In the genomic region with DNA sequence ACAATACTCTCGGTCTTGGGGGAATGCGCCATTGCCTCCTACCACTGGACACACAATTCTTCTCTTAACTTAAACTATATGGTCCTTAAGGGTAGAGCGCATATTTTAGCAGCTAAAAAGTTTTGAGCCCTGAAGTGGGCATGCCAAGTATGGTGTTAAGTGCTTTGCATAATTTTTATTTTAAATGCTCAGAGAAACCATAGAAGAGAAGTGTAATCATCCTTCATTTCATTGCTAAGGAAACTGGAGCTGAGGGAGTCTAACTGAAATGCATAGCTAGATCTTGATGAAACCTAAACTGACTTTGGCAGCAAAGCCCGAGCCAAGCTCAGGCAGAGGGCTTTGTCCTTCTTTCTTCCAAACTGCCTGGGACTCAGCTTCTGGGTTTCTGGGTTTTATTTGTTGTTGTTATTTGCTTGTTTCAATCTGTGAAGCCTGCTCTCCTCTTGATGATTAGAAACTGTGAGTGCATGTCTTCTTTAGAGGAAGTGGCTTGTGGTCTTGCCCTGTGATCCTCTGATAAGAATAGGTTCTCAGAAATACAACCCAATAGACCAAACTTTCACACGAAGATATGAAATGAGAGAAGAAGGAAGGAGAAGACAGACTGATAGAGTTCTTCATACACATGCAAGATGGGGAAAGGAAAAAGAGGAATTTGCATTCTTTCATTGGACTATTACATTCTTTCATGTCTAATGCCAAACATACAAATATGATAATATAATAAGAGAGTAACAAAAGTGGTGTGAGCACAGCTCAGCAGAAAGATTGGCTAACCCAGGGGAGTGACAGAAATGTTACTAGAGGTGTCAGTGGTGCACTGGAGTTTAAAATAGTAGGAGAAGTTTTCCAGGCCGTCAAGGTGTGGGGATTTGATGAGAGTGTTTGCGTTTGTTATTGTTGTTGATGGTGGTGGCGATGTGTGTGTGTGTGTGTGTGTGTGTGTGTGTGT, we compare ENCODE assay signal across 9 cellular contexts. TPM values are rescaled to one million over a fixed set of nuclear protein-coding genes. Genes with fewer than 3 reads are reported as not detected.
A peak's percentile ranks its signal among the peaks of the same experiment; 100 is the strongest.
DNase-seq lines count a peak whose midpoint lies in the region; ATAC-seq, FAIRE-seq and TF ChIP-seq lines count a peak whose summit lies in the region.
"Had no signal": no experiment of that assay in that cellular context is flagged by ENCODE, and none has a peak within 500 bp of the region (broad histone marks: within the 10 kb centered on the region; RNA-seq: fewer than 3 reads in every experiment).

No MANE protein-coding gene starts in this region.

- POLR2A ChIA-PET in activated naive CD8-positive, alpha-beta T cell treated with anti-CD3 and anti-CD28 coated beads, Interleukin-2, amount 10 ng/mL, durations not matched to agents 7 days and 5 days (lab: Charles Lee), result interaction anchor here (0.8 to 8.9 kb wide), 6 partner anchors 9 to 558 kb away, joined by 3 to 180 read pairs (median 30); a partner anchor contains a TSS
- POLR2A ChIA-PET in RWPE1 (lab: Yijun Ruan, JAX; ENCODE audit: low non-redundant PET), result no interaction called here

- DNase-seq in GM12892 (ENCODE audit: insufficient read length) (no peak), GM03348 (ENCODE audit: low spot score) (no peak), glutamatergic neuron (no peak), RWPE1 (ENCODE audit: low spot score) (no peak), dorsolateral prefrontal cortex (no peak)
- DNase-seq in activated naive CD8-positive, alpha-beta T cell treated with anti-CD3 and anti-CD28 coated beads, Interleukin-2, amount 10 ng/mL, durations not matched to agents 7 days and 5 days, result no peak

- H3K27ac ChIP-seq in RWPE1 (no peak overlapping the region), dorsolateral prefrontal cortex (no peak overlapping the region)

- intact Hi-C loops in dorsolateral prefrontal cortex (cut with DNase I), result no loop called here

- no peaks in the 10 kb centered on the region for H3K27me3 Mint-ChIP-seq in activated naive CD8-positive, alpha-beta T cell treated with anti-CD3 and anti-CD28 coated beads, Interleukin-2, amount 10 ng/mL, durations not matched to agents 7 days and 5 days
- H3K27me3 Mint-ChIP-seq in glutamatergic neuron (ENCODE audit: unreplicated experiment), result no peaks in the 10 kb centered on the region

- ATAC-seq in GM21447 (IDR thresholded peaks at IDR 0.05; ENCODE audit: unreplicated experiment) (peak; percentile 98), HG03575 (IDR thresholded peaks at IDR 0.05; ENCODE audit: extremely low read depth, insufficient number of reproducible peaks, low FRiP score, unreplicated experiment) (peak; percentile 96)
- peak; percentile 73 for ATAC-seq in activated naive CD8-positive, alpha-beta T cell treated with anti-CD3 and anti-CD28 coated beads, Interleukin-2, amount 10 ng/mL, durations not matched to agents 7 days and 5 days (ENCODE audit: low read depth)

- H3K27ac Mint-ChIP-seq in activated naive CD8-positive, alpha-beta T cell treated with anti-CD3 and anti-CD28 coated beads, Interleukin-2, amount 10 ng/mL, durations not matched to agents 7 days and 5 days, result peak overlapping the region; percentile 98
- no peak overlapping the region for H3K27ac Mint-ChIP-seq in glutamatergic neuron (ENCODE audit: unreplicated experiment)

- no peak for TF ChIP-seq CTCF in glutamatergic neuron (IDR thresholded peaks at IDR 0.05; ENCODE audit: partially characterized antibody, unreplicated experiment)
- TF ChIP-seq CTCF in RWPE1 (conservative IDR thresholded peaks at IDR 0.05; ENCODE audit: low read depth), result no peak
- TF ChIP-seq CTCF in dorsolateral prefrontal cortex (IDR thresholded peaks at IDR 0.05 in 54 of 56, conservative IDR thresholded peaks at IDR 0.05 in 2 of 56; ENCODE audit: low read depth in 1 of 56, partially characterized antibody in 56 of 56), result no peak

- H3K4me1 Mint-ChIP-seq in activated naive CD8-positive, alpha-beta T cell treated with anti-CD3 and anti-CD28 coated beads, Interleukin-2, amount 10 ng/mL, durations not matched to agents 7 days and 5 days, result peaks cover 66% of the 10 kb centered on the region
- H3K4me1 Mint-ChIP-seq in glutamatergic neuron (ENCODE audit: low read depth, unreplicated experiment), result no peaks in the 10 kb centered on the region

- H3K9me3 Mint-ChIP-seq in activated naive CD8-positive, alpha-beta T cell treated with anti-CD3 and anti-CD28 coated beads, Interleukin-2, amount 10 ng/mL, durations not matched to agents 7 days and 5 days, result peaks cover 27% of the 10 kb centered on the region
- H3K9me3 Mint-ChIP-seq in glutamatergic neuron (ENCODE audit: unreplicated experiment), result no peaks in the 10 kb centered on the region

- H3K27me3 ChIP-seq in dorsolateral prefrontal cortex, result no peaks in the 10 kb centered on the region

- FAIRE-seq in GM12892 (lab: Jason Lieb, UNC), result peak; percentile 89
- FAIRE-seq: astrocyte had no signal

- H3K4me3 Mint-ChIP-seq in activated naive CD8-positive, alpha-beta T cell treated with anti-CD3 and anti-CD28 coated beads, Interleukin-2, amount 10 ng/mL, durations not matched to agents 7 days and 5 days, result peak overlapping the region; percentile 84
- no peak overlapping the region for H3K4me3 Mint-ChIP-seq in glutamatergic neuron (ENCODE audit: unreplicated experiment)

- no peak for TF ChIP-seq POLR2A in GM12892 (IDR thresholded peaks at IDR 0.05; ENCODE audit: low read depth, low read length)

- CTCF ChIA-PET in RWPE1 (lab: Yijun Ruan, JAX), result interaction anchor here (0.7 kb wide), 1 partner anchor 313 kb away, joined by 3 read pairs; no protein-coding TSS in a partner anchor

- peaks cover 82% of the 10 kb centered on the region for H3K36me3 Mint-ChIP-seq in activated naive CD8-positive, alpha-beta T cell treated with anti-CD3 and anti-CD28 coated beads, Interleukin-2, amount 10 ng/mL, durations not matched to agents 7 days and 5 days
- peaks cover 15% of the 10 kb centered on the region for H3K36me3 Mint-ChIP-seq in glutamatergic neuron (ENCODE audit: unreplicated experiment)

- no peak overlapping the region for H3K4me3 ChIP-seq in dorsolateral prefrontal cortex

RNA-seq across cellular contexts. Expression of a gene that starts 7.5 kb away (rescaled TPM):
- 2.1 TPM for polyA plus RNA-seq in GM12892 (2012; ENCODE audit: missing spikeins)
- 10 to 100 TPM; 78.7 to 91.1 TPM for total RNA-seq in activated naive CD8-positive, alpha-beta T cell treated with anti-CD3 and anti-CD28 coated beads, Interleukin-2, amount 10 ng/mL, durations not matched to agents 7 days and 5 days
- total RNA-seq in glutamatergic neuron (ENCODE audit: unreplicated experiment) (40.2 TPM), dorsolateral prefrontal cortex (100 to 1,000 TPM in 23 of 120 experiments, 10 to 100 TPM in 97; 49.5 to 144 (median 83.6) TPM)

RNA-seq across cellular contexts. Expression of a gene that starts 32.1 kb away (rescaled TPM):
- 1.5 TPM for polyA plus RNA-seq in GM12892 (2012; ENCODE audit: missing spikeins)
- total RNA-seq in activated naive CD8-positive, alpha-beta T cell treated with anti-CD3 and anti-CD28 coated beads, Interleukin-2, amount 10 ng/mL, durations not matched to agents 7 days and 5 days, result 100 to 1,000 TPM; 104 to 105 TPM
- not detected for total RNA-seq in glutamatergic neuron (ENCODE audit: unreplicated experiment)
- total RNA-seq in dorsolateral prefrontal cortex, result 10 to 100 TPM in 27 of 120 experiments, 1 to 10 TPM in 93; 2.4 to 51.2 (median 7.7) TPM

RNA-seq across cellular contexts. Expression of a gene that starts 44.0 kb away (rescaled TPM):
- polyA plus RNA-seq in GM12892 (2012; ENCODE audit: missing spikeins), result 2.9 TPM
- total RNA-seq in activated naive CD8-positive, alpha-beta T cell treated with anti-CD3 and anti-CD28 coated beads, Interleukin-2, amount 10 ng/mL, durations not matched to agents 7 days and 5 days, result 100 to 1,000 TPM; 102 to 106 TPM
- 0.81 TPM for total RNA-seq in glutamatergic neuron (ENCODE audit: unreplicated experiment)
- total RNA-seq in dorsolateral prefrontal cortex, result 10 to 100 TPM in 73 of 120 experiments, 1 to 10 TPM in 47; 4.9 to 45.8 (median 10.7) TPM
